ENCODE assay signal across 9 cellular contexts in the genomic region with DNA sequence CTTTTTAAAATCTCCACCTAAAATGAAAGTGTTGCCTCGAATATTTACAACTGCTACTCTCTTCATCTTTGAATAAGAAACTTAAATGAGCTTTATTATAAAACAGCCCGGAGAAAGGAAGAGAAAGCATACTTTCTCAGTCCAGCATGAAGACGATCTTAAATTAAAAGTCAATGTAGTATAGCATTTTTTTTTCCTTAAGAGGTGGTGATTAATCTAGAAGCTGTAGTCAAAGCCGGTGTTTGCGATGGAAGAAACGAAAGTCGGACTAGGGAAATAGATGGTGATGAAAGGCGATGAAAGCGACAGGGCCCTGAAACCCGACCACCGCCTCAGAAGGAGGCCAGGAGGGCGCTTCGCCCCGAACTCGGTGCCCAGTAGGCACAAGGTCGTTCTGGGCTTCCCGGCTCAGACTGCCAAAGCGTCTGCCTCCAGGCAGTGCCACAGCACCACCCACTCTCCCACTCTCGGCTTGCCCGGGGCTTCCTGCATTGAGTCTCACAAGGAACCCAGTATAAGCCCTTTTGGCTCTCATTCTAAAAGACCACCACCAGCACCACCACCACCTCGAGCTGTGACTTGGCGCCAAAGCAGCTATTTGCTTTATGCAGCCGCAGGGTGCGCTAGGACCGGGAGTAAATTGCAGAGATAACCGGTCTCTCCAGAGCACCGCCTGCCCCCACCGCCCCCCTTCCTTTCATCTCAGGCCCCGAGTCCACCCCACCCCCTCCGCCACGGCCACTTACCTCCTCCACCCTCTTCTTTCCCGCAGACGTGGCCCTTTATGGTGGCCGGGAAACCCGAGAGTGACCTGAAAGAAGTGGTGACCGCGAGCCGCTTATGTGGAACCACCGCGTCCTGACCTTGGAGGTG. TPM values are rescaled to one million over a fixed set of nuclear protein-coding genes. Genes with fewer than 3 reads are reported as not detected.
DNase-seq lines count a peak whose midpoint lies in the region; ATAC-seq and TF ChIP-seq lines count a peak whose summit lies in the region.
"Had no signal": no experiment of that assay in that cellular context is flagged by ENCODE, and none has a peak within 500 bp of the region (broad histone marks: within the 10 kb centered on the region; RNA-seq: fewer than 3 reads in every experiment).

No MANE protein-coding gene starts in this region.

- no peaks in the 10 kb centered on the region for H3K9me2 ChIP-seq in OCI-LY7 (ENCODE audit: insufficient read depth, low read length)

- H3K4me1 ChIP-seq in OCI-LY7 (ENCODE audit: insufficient read depth, low read length, poor library complexity, severe bottlenecking), result no peaks in the 10 kb centered on the region
- peaks cover 4 to 25% (median 9%) of the 10 kb centered on the region in 4 donors for H3K4me1 ChIP-seq in liver (ENCODE audit: control insufficient read depth in 4 of 4, insufficient read depth in 4 of 4, low read length in 3 of 4)
- peaks cover 13% of the 10 kb centered on the region for H3K4me1 ChIP-seq in testis

- H2AFZ ChIP-seq in OCI-LY7 (ENCODE audit: low read length), result no peak overlapping the region

- DNase-seq in GM12864 (ENCODE audit: low read depth) (no peak), OCI-LY7 (ENCODE audit: low spot score) (no peak), cardiac fibroblast (ENCODE audit: low read depth in 2 of 2) (peak; percentile 55 to 56), testis (peak; percentile 57)

- peaks cover 9 to 54% (median 24%) of the 10 kb centered on the region in 4 donors for H3K27me3 ChIP-seq in liver (ENCODE audit: control insufficient read depth in 4 of 4, insufficient read depth in 4 of 4, low read length in 3 of 4)
- no peaks in the 10 kb centered on the region for H3K27me3 ChIP-seq in testis

- TF ChIP-seq CTCF in GM12864 (IDR thresholded peaks at IDR 0.05; ENCODE audit: low read depth, low read length, missing control alignments), result no peak
- TF ChIP-seq CTCF in OCI-LY7 (conservative IDR thresholded peaks at IDR 0.05; ENCODE audit: low read length), result no peak
- no peak for TF ChIP-seq CTCF in cardiac fibroblast (IDR thresholded peaks at IDR 0.05; ENCODE audit: low read depth, low read length)
- TF ChIP-seq CTCF in liver (IDR thresholded peaks at IDR 0.05; ENCODE audit: low read depth, low read length, missing input control), result no peak
- no peak for TF ChIP-seq CTCF in testis (IDR thresholded peaks at IDR 0.05)

- H3K4me3 ChIP-seq in GM12864 (ENCODE audit: low read depth, low read length) (peak overlapping the region; percentile 38), OCI-LY7 (ENCODE audit: low read depth, low read length, poor library complexity, severe bottlenecking) (no peak overlapping the region), cardiac fibroblast (replicated peaks in 1 of 2; ENCODE audit: low read depth in 2 of 2, low read length in 2 of 2) (peak overlapping the region; percentile 60 to 75), liver (ENCODE audit: low read depth in 1 of 3, low read length in 3 of 3) (peak overlapping the region; percentile 12 to 61 (median 46)), testis (peak overlapping the region; percentile 57 to 78)

- ATAC-seq in HG03139 (IDR thresholded peaks at IDR 0.05; ENCODE audit: unreplicated experiment) (no peak), HG02852 (IDR thresholded peaks at IDR 0.05; ENCODE audit: unreplicated experiment) (no peak), GM21367 (IDR thresholded peaks at IDR 0.05; ENCODE audit: unreplicated experiment) (no peak)

- BruUV-seq in OCI-LY7 (replicated peaks; lab: Mats Ljungman, UMichigan), result no TSS peak

- no peak for TF ChIP-seq RAD21 in liver (IDR thresholded peaks at IDR 0.05)

- no peak overlapping the region for H3K9ac ChIP-seq in liver (ENCODE audit: low read depth in 1 of 2, low read length in 2 of 2)

- H3K79me2 ChIP-seq in OCI-LY7 (ENCODE audit: insufficient read depth, low read depth, low read length), result no peaks in the 10 kb centered on the region

- no peaks in the 10 kb centered on the region for H4K20me1 ChIP-seq in OCI-LY7 (ENCODE audit: insufficient read depth, low read length)

- intact Hi-C loops in OCI-LY7 (cut with micrococcal nuclease; ENCODE audit: unreplicated experiment) (no loop called here), testis (cut with DNase I; ENCODE audit: low total_unique reads) (no loop called here)

- H3K36me3 ChIP-seq in OCI-LY7 (ENCODE audit: insufficient read depth, low read length) (no peaks in the 10 kb centered on the region), liver (ENCODE audit: control insufficient read depth in 4 of 4, insufficient read depth in 3 of 4, low read depth in 1 of 4, low read length in 3 of 4) (no peaks in the 10 kb centered on the region), testis (ENCODE audit: low read depth, missing control alignments) (no peaks in the 10 kb centered on the region)

- 2% methylated on average over 40 of the region's 40 CpGs for WGBS in liver
- 0 to 2% methylated on average over 32 to 40 of the region's 40 CpGs for WGBS in testis, 2 donors

- H3K27ac ChIP-seq in OCI-LY7 (ENCODE audit: low read depth, low read length, poor library complexity, severe bottlenecking), result no peak overlapping the region
- H3K27ac ChIP-seq in liver (ENCODE audit: low read depth in 1 of 2, low read length in 2 of 2), result peak overlapping the region in 1 of 2 donors; percentile 66
- peak overlapping the region; percentile 91 to 93 for H3K27ac ChIP-seq in testis
- H3K27ac ChIP-seq: skin epidermis had no signal

- H3K9me3 ChIP-seq in OCI-LY7 (ENCODE audit: low read length) (no peaks in the 10 kb centered on the region), liver (ENCODE audit: control insufficient read depth in 4 of 4, low read length in 3 of 4) (peaks cover 0 to 5% (median 2%) of the 10 kb centered on the region in 4 donors), testis (no peaks in the 10 kb centered on the region)

- POLR2A ChIA-PET in OCI-LY7 (lab: Charles Lee), result interaction anchor here (0.6 kb wide), 1 partner anchor 53 kb away, joined by 10 read pairs; no protein-coding TSS in a partner anchor

- CTCF ChIA-PET in OCI-LY7 (lab: Charles Lee; ENCODE audit: unreplicated experiment), result no interaction called here

- H3K4me2 ChIP-seq in OCI-LY7 (ENCODE audit: low read length), result 0 out of 2 replicates have a peak overlapping the region, but pooled peaks have one; percentile 20

- TF ChIP-seq POLR2A in testis (IDR thresholded peaks at IDR 0.05), result no peak

TF ChIP-seq in liver, 16 proteins besides CTCF, POLR2A, EP300 and RAD21:
- TF ChIP-seq, protein P1, sequence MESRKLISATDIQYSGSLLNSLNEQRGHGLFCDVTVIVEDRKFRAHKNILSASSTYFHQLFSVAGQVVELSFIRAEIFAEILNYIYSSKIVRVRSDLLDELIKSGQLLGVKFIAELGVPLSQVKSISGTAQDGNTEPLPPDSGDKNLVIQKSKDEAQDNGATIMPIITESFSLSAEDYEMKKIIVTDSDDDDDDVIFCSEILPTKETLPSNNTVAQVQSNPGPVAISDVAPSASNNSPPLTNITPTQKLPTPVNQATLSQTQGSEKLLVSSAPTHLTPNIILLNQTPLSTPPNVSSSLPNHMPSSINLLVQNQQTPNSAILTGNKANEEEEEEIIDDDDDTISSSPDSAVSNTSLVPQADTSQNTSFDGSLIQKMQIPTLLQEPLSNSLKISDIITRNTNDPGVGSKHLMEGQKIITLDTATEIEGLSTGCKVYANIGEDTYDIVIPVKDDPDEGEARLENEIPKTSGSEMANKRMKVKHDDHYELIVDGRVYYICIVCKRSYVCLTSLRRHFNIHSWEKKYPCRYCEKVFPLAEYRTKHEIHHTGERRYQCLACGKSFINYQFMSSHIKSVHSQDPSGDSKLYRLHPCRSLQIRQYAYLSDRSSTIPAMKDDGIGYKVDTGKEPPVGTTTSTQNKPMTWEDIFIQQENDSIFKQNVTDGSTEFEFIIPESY (IDR thresholded peaks at IDR 0.05), result no peak
- TF ChIP-seq, protein P2, sequence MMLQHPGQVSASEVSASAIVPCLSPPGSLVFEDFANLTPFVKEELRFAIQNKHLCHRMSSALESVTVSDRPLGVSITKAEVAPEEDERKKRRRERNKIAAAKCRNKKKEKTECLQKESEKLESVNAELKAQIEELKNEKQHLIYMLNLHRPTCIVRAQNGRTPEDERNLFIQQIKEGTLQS (IDR thresholded peaks at IDR 0.05), result no peak
- TF ChIP-seq RXRA (IDR thresholded peaks at IDR 0.05), result no peak
- TF ChIP-seq FOXA2 (IDR thresholded peaks at IDR 0.05), result no peak
- TF ChIP-seq FOXA1 (IDR thresholded peaks at IDR 0.05), result no peak
- TF ChIP-seq YY1 (IDR thresholded peaks at IDR 0.05), result no peak
- no peak for TF ChIP-seq NR2F2 (IDR thresholded peaks at IDR 0.05)
- no peak for TF ChIP-seq TAF1 (conservative IDR thresholded peaks at IDR 0.05)
- TF ChIP-seq HNF4A (conservative IDR thresholded peaks at IDR 0.05), result no peak
- TF ChIP-seq, protein P3, sequence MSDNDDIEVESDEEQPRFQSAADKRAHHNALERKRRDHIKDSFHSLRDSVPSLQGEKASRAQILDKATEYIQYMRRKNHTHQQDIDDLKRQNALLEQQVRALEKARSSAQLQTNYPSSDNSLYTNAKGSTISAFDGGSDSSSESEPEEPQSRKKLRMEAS (IDR thresholded peaks at IDR 0.05), result no peak
- TF ChIP-seq HNF4G (IDR thresholded peaks at IDR 0.05), result no peak

RNA-seq across cellular contexts. Expression of a gene that starts 2.3 kb away (rescaled TPM):
- total RNA-seq in OCI-LY7 (2014; rRNA removed; shearing (Covaris generic)), result not detected in 2 replicates
- not detected in 2 replicates for total RNA-seq in OCI-LY7 (2022)
- total RNA-seq in liver, result 1 to 10 TPM in 1 of 2 donors, under 1 TPM in 1; 0.67 to 1.1 TPM
- 1 to 10 TPM in 1 of 2 donors, under 1 TPM in 1; 0.57 to 1.0 TPM for polyA plus RNA-seq in liver
- total RNA-seq in testis, result 1 to 10 TPM; 2.8 to 4.8 TPM
- polyA plus RNA-seq in testis (ENCODE audit: insufficient read depth, low read depth, low replicate concordance), result 3.7 TPM

Comparison
In these comparisons a context has a peak if more than half of its experiments do, and no peak if none do; other contexts are left out.
1. DNase-seq: peak in cardiac fibroblast (2 of 2) and testis (single experiment); none in GM12864 (single experiment) and OCI-LY7 (single experiment).